Comparison of ENCODE assay signal across 13 cellular contexts in genomic region chr12:97283297-97283696, GRCh38.
DNase-seq lines count a peak whose midpoint lies in the region; ATAC-seq and TF ChIP-seq lines count a peak whose summit lies in the region.
"Had no signal": no experiment of that assay in that cellular context is flagged by ENCODE, and none has a peak within 500 bp of the region (broad histone marks: within the 10 kb centered on the region; RNA-seq: fewer than 3 reads in every experiment).

No MANE protein-coding gene starts in this region.

- no peaks in the 10 kb centered on the region for H3K36me3 Mint-ChIP-seq in CD14-positive monocyte
- H3K36me3 Mint-ChIP-seq: naive B cell had no signal

- no peak overlapping the region for H3K27ac Mint-ChIP-seq in CD14-positive monocyte

- TF ChIP-seq CTCF in CD14-positive monocyte (IDR thresholded peaks at IDR 0.05): peak; percentile 22
- TF ChIP-seq CTCF in MM.1S (IDR thresholded peaks at IDR 0.05; ENCODE audit: low read length): peak; percentile 25; the same call in 1 of the 2 replicates
- peak; percentile 15 for TF ChIP-seq CTCF in foreskin keratinocyte (conservative IDR thresholded peaks at IDR 0.05)

- peaks cover 0 to 2% (median 0%) of the 10 kb centered on the region in 7 donors for H3K9me3 Mint-ChIP-seq in CD14-positive monocyte

- H3K36me3 ChIP-seq in MM.1S (replicated peaks; ENCODE audit: insufficient read depth, low read length): no peaks in the 10 kb centered on the region
- H3K36me3 ChIP-seq: thoracic aorta had no signal

- intact Hi-C loops in CD14-positive monocyte (cut with micrococcal nuclease): no loop called here

- H3F3A ChIP-seq in MM.1S (ENCODE audit: insufficient read depth, low read length): no peaks in the 10 kb centered on the region

- H3K9me2 ChIP-seq in MM.1S (replicated peaks; ENCODE audit: insufficient read depth, low read length): no peaks in the 10 kb centered on the region

- H3K4me3 ChIP-seq in MM.1S (ENCODE audit: low read length): no peak overlapping the region
- H3K4me3 ChIP-seq: thoracic aorta had no signal

- ATAC-seq in foreskin keratinocyte (no peak), GM18907 (IDR thresholded peaks at IDR 0.05; ENCODE audit: unreplicated experiment) (no peak), GM21526 (IDR thresholded peaks at IDR 0.05; ENCODE audit: low FRiP score, unreplicated experiment) (no peak)
- ATAC-seq: left cardiac atrium, Right ventricle myocardium inferior had no signal

- no peaks in the 10 kb centered on the region for H4K20me1 ChIP-seq in MM.1S (ENCODE audit: insufficient read depth, low read length)

- no peaks in the 10 kb centered on the region for H3K4me1 Mint-ChIP-seq in CD14-positive monocyte
- H3K4me1 Mint-ChIP-seq: naive B cell had no signal

- H3K79me2 ChIP-seq in MM.1S (ENCODE audit: low read length): no peaks in the 10 kb centered on the region

- H3K27ac ChIP-seq in MM.1S (ENCODE audit: low read length) (no peak overlapping the region), foreskin keratinocyte (no peak overlapping the region)
- H3K27ac ChIP-seq: thoracic aorta had no signal

- H3K4me2 ChIP-seq in MM.1S (ENCODE audit: low read depth, low read length): no peak overlapping the region

- H3K9ac ChIP-seq in MM.1S (ENCODE audit: low read length): no peak overlapping the region

- H3K4me1 ChIP-seq in MM.1S (ENCODE audit: low read length) (no peaks in the 10 kb centered on the region), foreskin keratinocyte (no peaks in the 10 kb centered on the region)
- H3K4me1 ChIP-seq: Caco-2 had no signal

- peaks cover 0 to 3% (median 1%) of the 10 kb centered on the region in 3 donors for H3K27me3 Mint-ChIP-seq in CD14-positive monocyte (ENCODE audit: low read depth in 3 of 3)

- DNase-seq in CD14-positive monocyte (ENCODE audit: low spot score): no peak
- DNase-seq in ELF-1 (ENCODE audit: low read depth, low spot score): peak; percentile 4
- DNase-seq in MM.1S: no peak
- DNase-seq in foreskin keratinocyte: no peak
- DNase-seq in NCI-H1417 (lab: John Stamatoyannopoulos, UW): no peak
- DNase-seq in SK-N-DZ (ENCODE audit: low spot score): no peak
- DNase-seq: left cardiac atrium, naive B cell had no signal

- no peaks in the 10 kb centered on the region for H3K9me3 ChIP-seq in MM.1S (replicated peaks; ENCODE audit: insufficient read depth, low read length)
- H3K9me3 ChIP-seq: Caco-2, thoracic aorta had no signal

- H2AFZ ChIP-seq in MM.1S (ENCODE audit: low read length): no peak overlapping the region

- no peak overlapping the region for H3K4me3 Mint-ChIP-seq in CD14-positive monocyte
- H3K4me3 Mint-ChIP-seq: naive B cell had no signal

- H3K27me3 ChIP-seq in MM.1S (replicated peaks; ENCODE audit: insufficient read depth, low read length) (no peaks in the 10 kb centered on the region), foreskin keratinocyte (no peaks in the 10 kb centered on the region)
